In genomic region chr2:120670771-120671480, GRCh38 we compare ENCODE assay signal across 18 cellular contexts.
DNase-seq lines count a peak whose midpoint lies in the region; ATAC-seq and TF ChIP-seq lines count a peak whose summit lies in the region.
"Had no signal": no experiment of that assay in that cellular context is flagged by ENCODE, and none has a peak within 500 bp of the region (broad histone marks: within the 10 kb centered on the region; RNA-seq: fewer than 3 reads in every experiment).

No MANE protein-coding gene starts in this region.

- no peak overlapping the region for H4K8ac ChIP-seq in neuronal stem cell (ENCODE audit: low read depth, low read length)
- H4K8ac ChIP-seq in mesendoderm (ENCODE audit: low read depth, low read length) = no peak overlapping the region

- H3K79me1 ChIP-seq in neuronal stem cell (ENCODE audit: low read depth, low read length) (no peaks in the 10 kb centered on the region), mesendoderm (ENCODE audit: low read length) (no peaks in the 10 kb centered on the region)

- H3K4me3 ChIP-seq in BLaER1 (no peak overlapping the region), HEK293 (ENCODE audit: low read depth, low read length) (no peak overlapping the region), mammary epithelial cell (replicated peaks in 1 of 3; ENCODE audit: insufficient read depth in 1 of 3, low read depth in 2 of 3, low read length in 3 of 3) (no peak overlapping the region), neuronal stem cell (ENCODE audit: low read length in 2 of 2) (no peak overlapping the region), aorta (ENCODE audit: low read length in 2 of 2) (no peak overlapping the region), mesendoderm (ENCODE audit: low read length) (no peak overlapping the region)
- H3K4me3 ChIP-seq: A549, GM23248, MG63 had no signal

- H3K4me2 ChIP-seq in BLaER1 (peak overlapping the region; percentile 53; the same call in 1 of the 2 replicates), mammary epithelial cell (ENCODE audit: insufficient read depth, low read depth, low read length) (no peak overlapping the region), neuronal stem cell (ENCODE audit: insufficient read depth, low read length, poor library complexity, severe bottlenecking) (no peak overlapping the region), mesendoderm (ENCODE audit: low read length) (no peak overlapping the region)
- H3K4me2 ChIP-seq: A549 had no signal

- H3K27ac ChIP-seq in BLaER1 (peak overlapping the region; percentile 30; the same call in 1 of the 2 replicates), HEK293 (ENCODE audit: extremely low read depth, low read depth, low read length) (no peak overlapping the region), mammary epithelial cell (ENCODE audit: insufficient read depth, low read depth, low read length) (no peak overlapping the region), neuronal stem cell (replicated peaks; ENCODE audit: low read length) (no peak overlapping the region), substantia nigra (ENCODE audit: low read depth, low read length, poor library complexity, severe bottlenecking) (no peak overlapping the region), aorta (ENCODE audit: low read depth in 1 of 2, low read length in 2 of 2) (no peak overlapping the region), mesendoderm (ENCODE audit: low read depth, low read length) (no peak overlapping the region)
- H3K27ac ChIP-seq: A549, C4-2B, GM23248 had no signal

- in situ Hi-C loops in mammary epithelial cell (cut with MboI; ENCODE audit: low sequenced_read_pairs in 2 of 2) = no loop called here

- no peak for DNase-seq in mammary epithelial cell
- no peak for DNase-seq in neuronal stem cell (ENCODE audit: low spot score)
- no peak for DNase-seq in substantia nigra (lab: John Stamatoyannopoulos, UW)
- no peak for DNase-seq in midbrain (lab: John Stamatoyannopoulos, UW)
- no peak for DNase-seq in aorta
- no peak for DNase-seq in mesendoderm
- DNase-seq: COR-L47, GM23248, MG63, NCI-H1092 treated with DMSO at 0.1 percent for 48 hours, NCI-H1694, NCI-H2227 treated with DMSO at 0.1 percent for 48 hours, NCI-H526, SIG-M5 had no signal

- no peak overlapping the region for H3K14ac ChIP-seq in neuronal stem cell (ENCODE audit: low read length)

- no peak overlapping the region for H3K18ac ChIP-seq in neuronal stem cell (ENCODE audit: low read length)
- H3K18ac ChIP-seq in mesendoderm (ENCODE audit: low read length) = no peak overlapping the region

- intact Hi-C loops in mammary epithelial cell (cut with micrococcal nuclease) = no loop called here
- intact Hi-C loops in aorta (cut with DNase I) = loop anchor here (10.0 kb wide), 2 partner anchors 96 to 116 kb away; no protein-coding TSS in a partner anchor

- POLR2A ChIA-PET in HEK293 (lab: Yijun Ruan, JAX) = no interaction called here

- H3K36me3 ChIP-seq in BLaER1 (no peaks in the 10 kb centered on the region), HEK293 (ENCODE audit: control insufficient read depth in 2 of 2, insufficient read depth in 1 of 2, low read length in 2 of 2) (no peaks in the 10 kb centered on the region), mammary epithelial cell (ENCODE audit: insufficient read depth, low read length) (no peaks in the 10 kb centered on the region), neuronal stem cell (replicated peaks in 1 of 2; ENCODE audit: control insufficient read depth in 2 of 2, insufficient read depth in 2 of 2, low read length in 2 of 2) (no peaks in the 10 kb centered on the region), aorta (ENCODE audit: control insufficient read depth in 1 of 2, insufficient read depth in 2 of 2, low read length in 1 of 2) (no peaks in the 10 kb centered on the region), mesendoderm (ENCODE audit: control insufficient read depth, insufficient read depth, low read length) (no peaks in the 10 kb centered on the region)
- H3K36me3 ChIP-seq: MG63 had no signal

- H4K20me1 ChIP-seq in BLaER1 (no peaks in the 10 kb centered on the region), mammary epithelial cell (ENCODE audit: insufficient read depth, low read length) (no peaks in the 10 kb centered on the region)

- H3K9ac ChIP-seq in BLaER1 (no peak overlapping the region), mammary epithelial cell (ENCODE audit: insufficient read depth, low read length) (no peak overlapping the region), neuronal stem cell (ENCODE audit: low read depth, low read length, poor library complexity) (no peak overlapping the region), mesendoderm (ENCODE audit: low read length) (no peak overlapping the region)
- H3K9ac ChIP-seq: GM23248 had no signal

- no peak overlapping the region for H2BK15ac ChIP-seq in neuronal stem cell (ENCODE audit: low read length)
- no peak overlapping the region for H2BK15ac ChIP-seq in mesendoderm (replicated peaks; ENCODE audit: low read depth)

- no peak overlapping the region for H4K91ac ChIP-seq in neuronal stem cell (ENCODE audit: low read depth, low read length, poor library complexity)

- peaks cover 19% of the 10 kb centered on the region for H3K9me3 ChIP-seq in BLaER1
- no peaks in the 10 kb centered on the region for H3K9me3 ChIP-seq in HEK293 (ENCODE audit: control insufficient read depth, insufficient read depth, low read depth, low read length)
- peaks cover 4% of the 10 kb centered on the region for H3K9me3 ChIP-seq in mammary epithelial cell (replicated peaks; ENCODE audit: insufficient read depth, low read length)
- peaks cover 5 to 9% of the 10 kb centered on the region in 2 donors for H3K9me3 ChIP-seq in neuronal stem cell (replicated peaks in 1 of 2; ENCODE audit: control insufficient read depth in 2 of 2, insufficient read depth in 1 of 2, low read depth in 1 of 2, low read length in 2 of 2)
- no peaks in the 10 kb centered on the region for H3K9me3 ChIP-seq in aorta (ENCODE audit: control insufficient read depth, low read length)

- H3K27me3 ChIP-seq in BLaER1 = 0 out of 2 replicates have a peak, but pooled peaks cover 4% of the 10 kb centered on the region
- H3K27me3 ChIP-seq in mammary epithelial cell (ENCODE audit: insufficient read depth, low read length) = no peaks in the 10 kb centered on the region
- H3K27me3 ChIP-seq in neuronal stem cell (ENCODE audit: control insufficient read depth in 3 of 3, insufficient read depth in 3 of 3, low read depth in 1 of 3, low read length in 3 of 3) = peaks cover 0 to 27% (median 24%) of the 10 kb centered on the region in 3 experiments
- H3K27me3 ChIP-seq in aorta (ENCODE audit: control insufficient read depth in 1 of 2, insufficient read depth in 2 of 2, low read length in 1 of 2) = no peaks in the 10 kb centered on the region
- H3K27me3 ChIP-seq in mesendoderm (ENCODE audit: insufficient read depth, low read length, poor library complexity) = no peaks in the 10 kb centered on the region
- H3K27me3 ChIP-seq: MG63 had no signal

- no peak overlapping the region for H2BK5ac ChIP-seq in neuronal stem cell (ENCODE audit: low read length)
- H2BK5ac ChIP-seq in mesendoderm (ENCODE audit: low read length) = no peak overlapping the region

- H2AK5ac ChIP-seq in neuronal stem cell (ENCODE audit: low read depth, low read length) = peak overlapping the region; percentile 14
- H2AK5ac ChIP-seq in mesendoderm (ENCODE audit: low read length) = no peak overlapping the region

- ATAC-seq in aorta (ENCODE audit: low FRiP score) = no peak
- ATAC-seq: A549 had no signal

- dilution Hi-C loops in mammary epithelial cell (cut with HindIII; ENCODE audit: low sequenced_read_pairs) = no loop called here

- no peak overlapping the region for H2BK12ac ChIP-seq in neuronal stem cell (ENCODE audit: low read length)

- CTCF ChIA-PET in HEK293 (lab: Yijun Ruan, JAX) (interaction anchor here (1.0 kb wide), 1 partner anchor 328 kb away, joined by 3 read pairs; no protein-coding TSS in a partner anchor), mammary epithelial cell (lab: Charles Lee; ENCODE audit: low non-redundant PET) (no interaction called here)

- H3K4ac ChIP-seq in neuronal stem cell (ENCODE audit: low read length) = no peak overlapping the region
- H3K4ac ChIP-seq in mesendoderm (ENCODE audit: low read depth, low read length) = no peak overlapping the region

- peaks cover 26% of the 10 kb centered on the region for H3K4me1 ChIP-seq in BLaER1
- H3K4me1 ChIP-seq in HEK293 (ENCODE audit: control insufficient read depth, insufficient read depth, low read length) = no peaks in the 10 kb centered on the region; the same call in 1 of the 2 replicates
- peaks cover 4% of the 10 kb centered on the region for H3K4me1 ChIP-seq in mammary epithelial cell (ENCODE audit: insufficient read depth, low read length)
- no peaks in the 10 kb centered on the region for H3K4me1 ChIP-seq in neuronal stem cell (ENCODE audit: control insufficient read depth in 2 of 2, insufficient read depth in 1 of 2, low read depth in 1 of 2, low read length in 2 of 2)
- H3K4me1 ChIP-seq in aorta (ENCODE audit: control insufficient read depth in 1 of 2, insufficient read depth in 2 of 2, low read length in 2 of 2) = no peaks in the 10 kb centered on the region
- H3K4me1 ChIP-seq in mesendoderm (ENCODE audit: control insufficient read depth, low read depth, low read length) = no peaks in the 10 kb centered on the region

- H3K56ac ChIP-seq in mesendoderm (ENCODE audit: low read length) = no peak overlapping the region

- H2BK120ac ChIP-seq in neuronal stem cell (ENCODE audit: low read depth, low read length) (no peak overlapping the region), mesendoderm (ENCODE audit: low read depth, low read length) (no peak overlapping the region)

- H4K5ac ChIP-seq in mesendoderm (ENCODE audit: low read length) = no peak overlapping the region

- H3K79me2 ChIP-seq in mammary epithelial cell (ENCODE audit: insufficient read depth, low read length) (no peaks in the 10 kb centered on the region), mesendoderm (ENCODE audit: control insufficient read depth, insufficient read depth, low read length) (no peaks in the 10 kb centered on the region)

- H2AFZ ChIP-seq in mammary epithelial cell (ENCODE audit: low read depth, low read length) (peak overlapping the region; percentile 1), neuronal stem cell (ENCODE audit: low read length) (no peak overlapping the region)
- H2AFZ ChIP-seq: GM23248 had no signal

- BruUV-seq in mammary epithelial cell (replicated peaks; lab: Mats Ljungman, UMichigan) = no TSS peak

- TF ChIP-seq CTCF in HEK293 (tag by site-specific recombination; IDR thresholded peaks at IDR 0.05) (no peak), mammary epithelial cell (conservative IDR thresholded peaks at IDR 0.05 in 1 of 2, IDR thresholded peaks at IDR 0.05 in 1 of 2; ENCODE audit: extremely low read depth in 1 of 2, insufficient read depth in 1 of 2, low read depth in 1 of 2, low read length in 2 of 2) (no peak)

- 17% methylated on average over 12 of the region's 16 CpGs for WGBS in mammary epithelial cell (ENCODE audit: low coverage, missing lambda C conversion rate)
- no CpG with 5 or more reads among the region's 16 CpGs for WGBS in neuronal stem cell (ENCODE audit: extremely low coverage in 2 of 2, insufficient read length in 2 of 2, insufficient replicate concordance in 1 of 2), 2 donors
- 47 to 53% methylated on average over 16 of the region's 16 CpGs for WGBS in aorta, 2 donors
- WGBS in mesendoderm (ENCODE audit: extremely low coverage, insufficient coverage, low lambda C conversion rate) = no CpG with 5 or more reads among the region's 16 CpGs

- H3K23ac ChIP-seq in neuronal stem cell (ENCODE audit: low read depth, low read length, poor library complexity) (no peak overlapping the region), mesendoderm (ENCODE audit: low read length) (no peak overlapping the region)
